In the genomic region with DNA sequence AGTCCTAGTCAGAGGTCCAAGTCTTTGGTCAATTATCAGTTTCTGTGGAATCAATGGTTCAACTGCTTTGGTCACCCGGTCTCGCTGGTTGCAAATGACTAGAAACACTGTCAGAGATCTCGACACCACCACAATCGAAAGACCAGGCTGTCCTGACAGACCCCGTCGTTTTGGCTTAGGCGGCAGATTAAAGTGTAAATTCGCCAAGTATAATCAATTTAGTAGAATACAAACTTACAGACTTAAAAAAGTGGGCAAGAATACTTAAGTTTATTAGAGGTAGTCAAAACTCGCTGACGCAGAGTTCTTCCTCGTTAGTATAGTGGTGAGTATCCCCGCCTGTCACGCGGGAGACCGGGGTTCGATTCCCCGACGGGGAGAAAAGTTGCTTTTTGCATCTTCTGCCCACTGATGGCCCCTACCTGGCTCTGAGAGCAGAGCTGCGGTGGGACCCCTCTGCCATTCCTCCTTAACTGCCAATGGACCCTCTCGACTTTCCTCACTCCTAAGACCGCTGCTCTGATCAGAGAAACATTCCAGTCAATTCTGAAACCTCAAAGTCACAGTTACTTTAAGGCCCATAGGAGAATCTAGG, we compare ENCODE assay signal across 8 cellular contexts. TPM values are rescaled to one million over a fixed set of nuclear protein-coding genes. Genes with fewer than 3 reads are reported as not detected.
A peak's percentile ranks its signal among the peaks of the same experiment; 100 is the strongest.
DNase-seq lines count a peak whose midpoint lies in the region; ATAC-seq, FAIRE-seq and TF ChIP-seq lines count a peak whose summit lies in the region.

No MANE protein-coding gene starts in this region.

- H3K27ac ChIP-seq in CD4-positive, CD25-positive, alpha-beta regulatory T cell (ENCODE audit: insufficient read depth, low read length, poor library complexity, severe bottlenecking): peak overlapping the region; percentile 17
- peak overlapping the region; percentile 0 for H3K27ac ChIP-seq in astrocyte (ENCODE audit: low read depth, low read length)

- H3K79me2 ChIP-seq in astrocyte (ENCODE audit: insufficient read depth, low read length): no peaks in the 10 kb centered on the region

- ATAC-seq in CD4-positive, CD25-positive, alpha-beta regulatory T cell (ENCODE audit: low read depth in 2 of 2): peak; percentile 52 to 57
- peak; percentile 30 for ATAC-seq in GM21529 (IDR thresholded peaks at IDR 0.05; ENCODE audit: unreplicated experiment)

- peak overlapping the region; percentile 92 for H3K4me2 ChIP-seq in astrocyte (ENCODE audit: low read length)
- H3K4me2 ChIP-seq in skeletal muscle satellite cell (ENCODE audit: low read length): peak overlapping the region; percentile 89

- peaks cover 0 to 8% (median 0%) of the 10 kb centered on the region in 7 donors for H3K9me3 Mint-ChIP-seq in CD4-positive, CD25-positive, alpha-beta regulatory T cell
- no peaks in the 10 kb centered on the region for H3K9me3 Mint-ChIP-seq in T-helper 2 cell treated with Interferon-gamma antibody and Interleukin-4, amounts not matched to agents 5 μg/mL and 100 μg/mL, for 36 hours
- H3K9me3 Mint-ChIP-seq in astrocyte (ENCODE audit: unreplicated experiment): no peaks in the 10 kb centered on the region

- peaks cover 10% of the 10 kb centered on the region for H3K27me3 ChIP-seq in CD4-positive, CD25-positive, alpha-beta regulatory T cell (ENCODE audit: control insufficient read depth, insufficient read depth, low read length)
- no peaks in the 10 kb centered on the region for H3K27me3 ChIP-seq in astrocyte (ENCODE audit: insufficient read depth, low read length)
- H3K27me3 ChIP-seq in skeletal muscle satellite cell (ENCODE audit: control insufficient read depth, insufficient read depth, low read length): peaks cover 4% of the 10 kb centered on the region

- H2AFZ ChIP-seq in astrocyte (ENCODE audit: low read depth, low read length): peak overlapping the region; percentile 74

- no peaks in the 10 kb centered on the region for H3K36me3 ChIP-seq in CD4-positive, CD25-positive, alpha-beta regulatory T cell (ENCODE audit: control insufficient read depth, insufficient read depth, low read length)
- H3K36me3 ChIP-seq in astrocyte (ENCODE audit: insufficient read depth, low read length): no peaks in the 10 kb centered on the region
- H3K36me3 ChIP-seq in skeletal muscle satellite cell (ENCODE audit: insufficient read depth, low read length): no peaks in the 10 kb centered on the region

- H3K27me3 Mint-ChIP-seq in CD4-positive, CD25-positive, alpha-beta regulatory T cell: peaks cover 52% of the 10 kb centered on the region
- H3K27me3 Mint-ChIP-seq in T-helper 2 cell treated with Interferon-gamma antibody and Interleukin-4, amounts not matched to agents 5 μg/mL and 100 μg/mL, for 36 hours (ENCODE audit: low read depth): peaks cover 46% of the 10 kb centered on the region
- peaks cover 1% of the 10 kb centered on the region for H3K27me3 Mint-ChIP-seq in astrocyte (ENCODE audit: low read depth, unreplicated experiment)

- FAIRE-seq in astrocyte (lab: Jason Lieb, UNC): no peak

- no peaks in the 10 kb centered on the region for H3K9me3 ChIP-seq in CD4-positive, CD25-positive, alpha-beta regulatory T cell (ENCODE audit: control insufficient read depth in 2 of 2, low read length in 2 of 2)
- H3K9me3 ChIP-seq in astrocyte (ENCODE audit: insufficient read depth, low read depth, low read length) (no peaks in the 10 kb centered on the region), skeletal muscle satellite cell (replicated peaks; ENCODE audit: low read length) (no peaks in the 10 kb centered on the region)

- peak overlapping the region; percentile 97 for H3K4me3 ChIP-seq in CD4-positive, CD25-positive, alpha-beta regulatory T cell (ENCODE audit: low read depth, low read length)
- peak overlapping the region; percentile 85 for H3K4me3 ChIP-seq in astrocyte (ENCODE audit: insufficient read depth, low read depth, low read length)
- H3K4me3 ChIP-seq in iPS-11a (ENCODE audit: low read depth, low read length): peak overlapping the region; percentile 93
- H3K4me3 ChIP-seq in skeletal muscle satellite cell (ENCODE audit: low read length): peak overlapping the region; percentile 78

- H3K27ac Mint-ChIP-seq in CD4-positive, CD25-positive, alpha-beta regulatory T cell: peak overlapping the region; percentile 88 to 96 (median 89)
- H3K27ac Mint-ChIP-seq in T-helper 2 cell treated with Interferon-gamma antibody and Interleukin-4, amounts not matched to agents 5 μg/mL and 100 μg/mL, for 36 hours: peak overlapping the region; percentile 84
- peak overlapping the region; percentile 67 for H3K27ac Mint-ChIP-seq in astrocyte (ENCODE audit: unreplicated experiment)

- peak overlapping the region; percentile 88 to 94 (median 90) for H3K4me3 Mint-ChIP-seq in CD4-positive, CD25-positive, alpha-beta regulatory T cell
- peak overlapping the region; percentile 91 for H3K4me3 Mint-ChIP-seq in T-helper 2 cell treated with Interferon-gamma antibody and Interleukin-4, amounts not matched to agents 5 μg/mL and 100 μg/mL, for 36 hours
- peak overlapping the region; percentile 91 for H3K4me3 Mint-ChIP-seq in astrocyte (ENCODE audit: unreplicated experiment)

- TF ChIP-seq CTCF in astrocyte (IDR thresholded peaks at IDR 0.05; ENCODE audit: insufficient read depth, low read depth, low read length): no peak

- peak; percentile 63 to 84 (median 82) for DNase-seq in CD4-positive, CD25-positive, alpha-beta regulatory T cell
- DNase-seq in MV-4-11 (lab: John Stamatoyannopoulos, UW) (peak; percentile 69), astrocyte (ENCODE audit: low read depth) (peak; percentile 52), amniotic stem cell (lab: John Stamatoyannopoulos, UW) (no peak)
- DNase-seq in T-helper 2 cell treated with Interferon-gamma antibody and Interleukin-4, amounts not matched to agents 5 μg/mL and 100 μg/mL, for 36 hours (ENCODE audit: low spot score): peak; percentile 66

- H3K9ac ChIP-seq in astrocyte (ENCODE audit: low read length) (peak overlapping the region; percentile 56), skeletal muscle satellite cell (ENCODE audit: low read depth, low read length) (peak overlapping the region; percentile 58)

- no peaks in the 10 kb centered on the region for H3K36me3 Mint-ChIP-seq in CD4-positive, CD25-positive, alpha-beta regulatory T cell
- no peaks in the 10 kb centered on the region for H3K36me3 Mint-ChIP-seq in T-helper 2 cell treated with Interferon-gamma antibody and Interleukin-4, amounts not matched to agents 5 μg/mL and 100 μg/mL, for 36 hours (ENCODE audit: low read depth)
- H3K36me3 Mint-ChIP-seq in astrocyte (ENCODE audit: low read depth, unreplicated experiment): no peaks in the 10 kb centered on the region

- H4K20me1 ChIP-seq in astrocyte (ENCODE audit: insufficient read depth, low read length): peaks cover 3% of the 10 kb centered on the region

- H3K4me1 ChIP-seq in CD4-positive, CD25-positive, alpha-beta regulatory T cell (ENCODE audit: control insufficient read depth, insufficient read depth, low read length, poor library complexity, severe bottlenecking): peaks cover 18% of the 10 kb centered on the region
- H3K4me1 ChIP-seq in astrocyte (ENCODE audit: insufficient read depth, low read length): no peaks in the 10 kb centered on the region
- H3K4me1 ChIP-seq in skeletal muscle satellite cell (ENCODE audit: control insufficient read depth, insufficient read depth, low read length): peaks cover 5% of the 10 kb centered on the region

- peaks cover 23 to 36% (median 32%) of the 10 kb centered on the region in 4 donors for H3K4me1 Mint-ChIP-seq in CD4-positive, CD25-positive, alpha-beta regulatory T cell
- peaks cover 18% of the 10 kb centered on the region for H3K4me1 Mint-ChIP-seq in T-helper 2 cell treated with Interferon-gamma antibody and Interleukin-4, amounts not matched to agents 5 μg/mL and 100 μg/mL, for 36 hours (ENCODE audit: low read depth)
- no peaks in the 10 kb centered on the region for H3K4me1 Mint-ChIP-seq in astrocyte (ENCODE audit: low read depth, unreplicated experiment)

RNA-seq across cellular contexts. Expression of gene ZNF184, which starts 30.6 kb away (rescaled TPM):
- total RNA-seq in CD4-positive, CD25-positive, alpha-beta regulatory T cell: 14.9 TPM
- polyA plus RNA-seq in CD4-positive, CD25-positive, alpha-beta regulatory T cell: 10 to 100 TPM in 1 of 4 donors, 1 to 10 TPM in 3; 6.1 to 13.1 (median 7.7) TPM
- 5.1 and 5.7 TPM in 2 replicates for total RNA-seq in astrocyte
- 5.1 and 5.2 TPM in 2 replicates for total RNA-seq in skeletal muscle satellite cell (2012; rRNA removed)
